In the genomic region with DNA sequence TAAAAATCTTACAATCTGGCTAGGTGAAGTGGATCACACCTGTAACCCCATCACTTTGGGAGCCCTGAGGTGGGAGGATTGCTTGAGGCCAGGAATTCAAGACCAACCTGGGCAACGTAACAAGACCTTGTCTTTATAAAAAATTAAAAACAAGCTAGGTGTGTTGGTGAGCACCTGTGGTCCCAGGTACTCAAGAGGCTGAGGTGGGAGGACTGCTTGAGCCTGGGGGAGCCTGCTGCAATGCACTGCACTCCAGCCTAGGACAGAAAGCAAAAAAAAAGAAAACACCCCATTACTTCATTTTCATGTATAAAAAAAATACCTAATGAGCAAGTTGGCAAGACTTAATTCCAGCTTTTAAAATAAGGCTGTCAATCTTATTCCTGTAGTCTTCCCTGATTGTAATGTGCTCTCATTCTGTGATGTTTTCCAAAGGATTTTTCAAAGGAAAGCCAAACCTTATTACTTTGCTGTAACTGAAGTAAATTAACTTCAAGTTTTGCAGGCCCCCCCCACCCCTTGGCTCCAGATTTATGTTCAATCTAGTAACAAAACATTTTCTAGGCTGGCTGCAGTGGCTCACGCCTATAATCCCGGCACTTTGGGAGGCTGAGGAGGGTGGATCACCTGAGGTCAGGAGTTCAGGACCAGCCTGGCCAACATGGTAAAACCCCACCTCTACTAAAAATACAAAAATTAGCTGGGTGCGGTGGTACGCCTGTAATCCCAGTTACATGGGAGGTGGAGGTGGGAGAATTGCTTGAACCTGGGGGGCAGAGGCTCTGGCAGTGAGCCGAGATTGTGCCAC, we compare ENCODE assay signal across 1 cellular context.
TF ChIP-seq lines count a peak whose summit lies in the region.

No MANE protein-coding gene starts in this region.

TF ChIP-seq in A549, 52 proteins besides CTCF, POLR2A, EP300 and RAD21:
- TF ChIP-seq ZC3H11A (IDR thresholded peaks at IDR 0.05), result no peak
- TF ChIP-seq POLR2AphosphoS2 (conservative IDR thresholded peaks at IDR 0.05; ENCODE audit: low read length), result peak; percentile 63; the same call in 1 of the 2 replicates
- TF ChIP-seq GATA3 (IDR thresholded peaks at IDR 0.05; ENCODE audit: borderline replicate concordance), result 0 out of 2 replicates have a peak, but pooled peaks have one; percentile 20
- TF ChIP-seq, protein P1, sequence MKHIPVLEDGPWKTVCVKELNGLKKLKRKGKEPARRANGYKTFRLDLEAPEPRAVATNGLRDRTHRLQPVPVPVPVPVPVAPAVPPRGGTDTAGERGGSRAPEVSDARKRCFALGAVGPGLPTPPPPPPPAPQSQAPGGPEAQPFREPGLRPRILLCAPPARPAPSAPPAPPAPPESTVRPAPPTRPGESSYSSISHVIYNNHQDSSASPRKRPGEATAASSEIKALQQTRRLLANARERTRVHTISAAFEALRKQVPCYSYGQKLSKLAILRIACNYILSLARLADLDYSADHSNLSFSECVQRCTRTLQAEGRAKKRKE (CRISPR knock-in tag; IDR thresholded peaks at IDR 0.05; ENCODE audit: low read depth), result no peak
- 0 out of 2 replicates have a peak, but pooled peaks have one; percentile 31 for TF ChIP-seq RARB (CRISPR knock-in tag; IDR thresholded peaks at IDR 0.05)
- TF ChIP-seq KDM1A (IDR thresholded peaks at IDR 0.05; ENCODE audit: low read depth), result no peak
